25 cellular contexts compared by ENCODE assay signal in genomic region chr4:183017962-183018361, GRCh38.
"Had no signal": no experiment of that assay in that cellular context is flagged by ENCODE, and none has a peak within 500 bp of the region (broad histone marks: within the 10 kb centered on the region; RNA-seq: fewer than 3 reads in every experiment).

No MANE protein-coding gene starts in this region.

- H3K9me3 ChIP-seq: left lung, lower lobe of right lung, pancreas, prostate gland, sigmoid colon, spleen, suprapubic skin, thoracic aorta, tibial artery, upper lobe of right lung had no signal

- H3K4me1 ChIP-seq: left lung, lower lobe of right lung, pancreas, prostate gland, sigmoid colon, spleen, suprapubic skin, tibial artery, upper lobe of right lung had no signal

- H3K36me3 ChIP-seq: left lung, lower lobe of right lung, pancreas, prostate gland, sigmoid colon, spleen, suprapubic skin, thoracic aorta, tibial artery, upper lobe of right lung had no signal

- H3K27ac ChIP-seq: left lung, lower lobe of right lung, pancreas, prostate gland, sigmoid colon, spleen, suprapubic skin, thoracic aorta, tibial artery, upper lobe of right lung had no signal

- FAIRE-seq: kidney, pancreas, small intestine, urothelium cell line had no signal

- DNase-seq: kidney; left colon; left lung; lower lobe of right lung; mammary epithelial cell; mesenchymal stem cell; naive thymus-derived CD8-positive, alpha-beta T cell; nucleus accumbens; pancreas; posterior cingulate gyrus; retina; right cardiac atrium; sigmoid colon; small intestine; spleen; stimulated activated CD4-positive, alpha-beta T cell treated with anti-CD3 and anti-CD28 coated beads, Interleukin-4, amount 100 ng/mL, for 24 hours; stimulated activated naive CD4-positive, alpha-beta T cell; tibial artery; trophoblast cell; upper lobe of right lung had no signal

- H3K27me3 ChIP-seq: sigmoid colon, tibial artery, upper lobe of right lung had no signal

- ATAC-seq: left colon; left lung; lower lobe of right lung; naive thymus-derived CD8-positive, alpha-beta T cell; pancreas; right cardiac atrium; stimulated activated effector memory CD8-positive, alpha-beta T cell treated with anti-CD3 and anti-CD28 coated beads, Interleukin-12 subunit alpha, Interleukin-12 subunit beta, amount 100 ng/mL, for 72 hours; upper lobe of right lung had no signal

- H3K4me3 ChIP-seq: left lung, lower lobe of right lung, pancreas, prostate gland, sigmoid colon, spleen, suprapubic skin, thoracic aorta, tibial artery, upper lobe of right lung had no signal
